In the genomic region with DNA sequence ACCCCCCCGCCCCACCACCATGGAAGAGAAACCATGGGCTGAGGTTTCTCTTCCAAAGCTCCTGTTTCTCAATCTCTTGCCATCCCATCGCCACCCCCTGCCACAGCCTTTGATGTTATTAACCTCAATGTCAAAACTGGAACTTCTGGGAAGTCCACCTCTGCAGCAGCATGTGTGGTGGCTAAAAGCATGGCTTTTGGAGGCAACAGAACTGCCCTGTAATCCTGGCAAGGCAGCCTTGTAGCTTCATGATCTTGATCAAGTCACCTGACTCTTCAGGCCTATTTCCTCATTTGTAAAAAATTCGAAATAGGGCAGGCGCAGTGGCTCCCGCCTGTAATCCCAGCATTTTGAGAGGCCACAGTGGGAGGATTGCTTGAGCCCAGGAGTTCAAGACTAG, we compare ENCODE assay signal across 18 cellular contexts.
"Had no signal": no experiment of that assay in that cellular context is flagged by ENCODE, and none has a peak within 500 bp of the region (broad histone marks: within the 10 kb centered on the region; RNA-seq: fewer than 3 reads in every experiment).

No MANE protein-coding gene starts in this region.

- H3K4me3 ChIP-seq: dorsolateral prefrontal cortex, gastrocnemius medialis, lung, spleen, thyroid gland had no signal

- H3K27me3 ChIP-seq: dorsolateral prefrontal cortex, gastrocnemius medialis, thyroid gland had no signal

- H3K27ac ChIP-seq: dorsolateral prefrontal cortex, gastrocnemius medialis, spleen, thyroid gland had no signal

- DNase-seq: activated CD4-positive, alpha-beta T cell treated with anti-CD3 and anti-CD28 coated beads, Interleukin-2, amount 10 ng/mL, durations not matched to agents 7 days and 5 days; activated CD8-positive, alpha-beta memory T cell treated with anti-CD3 and anti-CD28 coated beads, Interleukin-2, amount 50 U/mL, for 4 hours; activated naive CD4-positive, alpha-beta T cell treated with anti-CD3 and anti-CD28 coated beads, Interleukin-2, amount 10 ng/mL, durations not matched to agents 7 days and 5 days; activated naive CD8-positive, alpha-beta T cell treated with anti-CD3 and anti-CD28 coated beads, Interleukin-2, amount 50 U/mL, for 24 hours; activated T-cell treated with anti-CD3 and anti-CD28 coated beads, Interleukin-2, amount 50 U/mL, for 4 hours; anterior cingulate cortex; caudate nucleus; dorsolateral prefrontal cortex; gastrocnemius medialis; head of caudate nucleus; midbrain; nephron progenitor cell; occipital lobe; posterior cingulate gyrus; spleen; stimulated activated naive CD4-positive, alpha-beta T cell treated with Interleukin-2 at 50 U/mL for 16 hours; thyroid gland had no signal

- H3K36me3 ChIP-seq: gastrocnemius medialis, thyroid gland had no signal

- H3K9me3 ChIP-seq: gastrocnemius medialis, spleen, thyroid gland had no signal
